9 cellular contexts compared by ENCODE assay signal in the genomic region with DNA sequence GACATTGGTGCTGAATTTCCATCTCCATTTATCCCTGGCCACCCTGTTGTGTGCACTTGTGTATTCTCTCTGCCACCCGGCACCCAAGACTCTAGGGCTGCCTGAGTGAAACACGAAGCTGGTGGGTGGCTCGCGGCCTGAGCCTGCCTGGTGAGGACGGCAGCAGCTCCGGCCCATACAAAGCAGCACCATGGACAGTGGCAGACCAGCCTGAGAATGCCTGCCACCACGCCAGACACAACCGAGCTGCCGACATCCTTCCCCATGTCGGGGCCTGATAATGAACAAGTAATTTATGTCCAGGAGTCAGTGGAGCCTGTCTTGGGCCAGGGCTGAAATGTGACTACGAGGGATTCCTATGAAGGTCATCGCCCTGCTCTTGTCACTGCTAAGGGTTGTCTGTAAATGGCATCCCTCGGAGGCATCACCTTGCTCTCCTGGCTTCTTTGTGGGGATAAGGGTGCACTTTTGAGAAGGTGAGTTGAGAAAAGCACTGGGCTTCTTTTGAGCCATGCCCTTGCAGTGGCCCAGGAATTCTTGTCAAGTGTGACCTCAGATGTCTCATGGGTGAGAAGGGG.
DNase-seq lines count a peak whose midpoint lies in the region; ATAC-seq and TF ChIP-seq lines count a peak whose summit lies in the region.
"Had no signal": no experiment of that assay in that cellular context is flagged by ENCODE, and none has a peak within 500 bp of the region (broad histone marks: within the 10 kb centered on the region; RNA-seq: fewer than 3 reads in every experiment).

No MANE protein-coding gene starts in this region.

- ATAC-seq in SK-N-SH treated with all-trans-retinoic acid at 6 μM for 48 hours (peak; percentile 75), HG02884 (IDR thresholded peaks at IDR 0.05; ENCODE audit: unreplicated experiment) (no peak)
- ATAC-seq: body of pancreas had no signal

- no peaks in the 10 kb centered on the region for H3K9me3 Mint-ChIP-seq in activated CD4-positive, alpha-beta T cell treated with anti-CD3 and anti-CD28 coated beads, Interleukin-2, amount 10 ng/mL, durations not matched to agents 24 days and 14 days

- peaks cover 16% of the 10 kb centered on the region for H3K27me3 Mint-ChIP-seq in activated CD4-positive, alpha-beta T cell treated with anti-CD3 and anti-CD28 coated beads, Interleukin-2, amount 10 ng/mL, durations not matched to agents 24 days and 14 days

- intact Hi-C loops in activated CD4-positive, alpha-beta T cell treated with anti-CD3 and anti-CD28 coated beads, Interleukin-2, amount 10 ng/mL, durations not matched to agents 24 days and 14 days (cut with micrococcal nuclease): no loop called here

- no peak overlapping the region for H3K4me3 Mint-ChIP-seq in activated CD4-positive, alpha-beta T cell treated with anti-CD3 and anti-CD28 coated beads, Interleukin-2, amount 10 ng/mL, durations not matched to agents 24 days and 14 days

- no peaks in the 10 kb centered on the region for H3K36me3 Mint-ChIP-seq in activated CD4-positive, alpha-beta T cell treated with anti-CD3 and anti-CD28 coated beads, Interleukin-2, amount 10 ng/mL, durations not matched to agents 24 days and 14 days (ENCODE audit: low read depth)

- TF ChIP-seq CTCF in fibroblast of the aortic adventitia (IDR thresholded peaks at IDR 0.05; ENCODE audit: insufficient read depth, low read length): no peak

- peak; percentile 81 for DNase-seq in activated CD4-positive, alpha-beta T cell treated with anti-CD3 and anti-CD28 coated beads, Interleukin-2, amount 10 ng/mL, durations not matched to agents 24 days and 14 days
- DNase-seq in activated CD4-positive, alpha-beta T cell treated with anti-CD3 and anti-CD28 coated beads, Interleukin-2, amount 50 U/mL, for 4 hours: no peak
- peak; percentile 62 for DNase-seq in fibroblast of the aortic adventitia (ENCODE audit: low read depth)
- peak; percentile 33 to 42 for DNase-seq in stimulated activated CD4-positive, alpha-beta T cell treated with anti-CD3 and anti-CD28 coated beads, Interleukin-2, amount 100 ng/mL, for 24 hours
- no peak for DNase-seq in pons (ENCODE audit: low spot score)
- DNase-seq in occipital lobe (lab: John Stamatoyannopoulos, UW): no peak

- no peaks in the 10 kb centered on the region for H3K4me1 Mint-ChIP-seq in activated CD4-positive, alpha-beta T cell treated with anti-CD3 and anti-CD28 coated beads, Interleukin-2, amount 10 ng/mL, durations not matched to agents 24 days and 14 days

- H3K4me3 ChIP-seq in fibroblast of the aortic adventitia (ENCODE audit: low read depth, low read length): no peak overlapping the region
- H3K4me3 ChIP-seq: body of pancreas had no signal

- H3K27ac Mint-ChIP-seq in activated CD4-positive, alpha-beta T cell treated with anti-CD3 and anti-CD28 coated beads, Interleukin-2, amount 10 ng/mL, durations not matched to agents 24 days and 14 days: no peak overlapping the region

TF ChIP-seq in SK-N-SH treated with all-trans-retinoic acid at 6 μM for 48 hours, 23 proteins besides CTCF, POLR2A, EP300 and RAD21:
- TF ChIP-seq BACH2 (CRISPR knock-in tag; IDR thresholded peaks at IDR 0.05; ENCODE audit: borderline replicate concordance) (no peak), CSDC2 (CRISPR knock-in tag; IDR thresholded peaks at IDR 0.05) (no peak), ZFP3 (CRISPR knock-in tag; IDR thresholded peaks at IDR 0.05) (no peak), ZC3H10 (CRISPR knock-in tag; IDR thresholded peaks at IDR 0.05) (no peak), ZNF8 (CRISPR knock-in tag; IDR thresholded peaks at IDR 0.05) (no peak), ZNF70 (CRISPR knock-in tag; IDR thresholded peaks at IDR 0.05) (no peak), TCF4 (CRISPR knock-in tag; IDR thresholded peaks at IDR 0.05; ENCODE audit: borderline replicate concordance) (no peak), ZNF565 (CRISPR knock-in tag; conservative IDR thresholded peaks at IDR 0.05; ENCODE audit: low read depth) (no peak), SNAI2 (CRISPR knock-in tag; IDR thresholded peaks at IDR 0.05) (no peak), PPARA (CRISPR knock-in tag; IDR thresholded peaks at IDR 0.05; ENCODE audit: borderline replicate concordance) (no peak), TOX (CRISPR knock-in tag; IDR thresholded peaks at IDR 0.05; ENCODE audit: borderline replicate concordance) (no peak), ISL1 (CRISPR knock-in tag; IDR thresholded peaks at IDR 0.05) (no peak), ARNTL (CRISPR knock-in tag; IDR thresholded peaks at IDR 0.05; ENCODE audit: borderline replicate concordance, low read depth) (no peak)
- TF ChIP-seq, protein P1, sequence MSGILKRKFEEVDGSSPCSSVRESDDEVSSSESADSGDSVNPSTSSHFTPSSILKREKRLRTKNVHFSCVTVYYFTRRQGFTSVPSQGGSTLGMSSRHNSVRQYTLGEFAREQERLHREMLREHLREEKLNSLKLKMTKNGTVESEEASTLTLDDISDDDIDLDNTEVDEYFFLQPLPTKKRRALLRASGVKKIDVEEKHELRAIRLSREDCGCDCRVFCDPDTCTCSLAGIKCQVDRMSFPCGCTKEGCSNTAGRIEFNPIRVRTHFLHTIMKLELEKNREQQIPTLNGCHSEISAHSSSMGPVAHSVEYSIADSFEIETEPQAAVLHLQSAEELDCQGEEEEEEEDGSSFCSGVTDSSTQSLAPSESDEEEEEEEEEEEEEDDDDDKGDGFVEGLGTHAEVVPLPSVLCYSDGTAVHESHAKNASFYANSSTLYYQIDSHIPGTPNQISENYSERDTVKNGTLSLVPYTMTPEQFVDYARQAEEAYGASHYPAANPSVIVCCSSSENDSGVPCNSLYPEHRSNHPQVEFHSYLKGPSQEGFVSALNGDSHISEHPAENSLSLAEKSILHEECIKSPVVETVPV (CRISPR knock-in tag; IDR thresholded peaks at IDR 0.05): no peak
- TF ChIP-seq, protein P2, sequence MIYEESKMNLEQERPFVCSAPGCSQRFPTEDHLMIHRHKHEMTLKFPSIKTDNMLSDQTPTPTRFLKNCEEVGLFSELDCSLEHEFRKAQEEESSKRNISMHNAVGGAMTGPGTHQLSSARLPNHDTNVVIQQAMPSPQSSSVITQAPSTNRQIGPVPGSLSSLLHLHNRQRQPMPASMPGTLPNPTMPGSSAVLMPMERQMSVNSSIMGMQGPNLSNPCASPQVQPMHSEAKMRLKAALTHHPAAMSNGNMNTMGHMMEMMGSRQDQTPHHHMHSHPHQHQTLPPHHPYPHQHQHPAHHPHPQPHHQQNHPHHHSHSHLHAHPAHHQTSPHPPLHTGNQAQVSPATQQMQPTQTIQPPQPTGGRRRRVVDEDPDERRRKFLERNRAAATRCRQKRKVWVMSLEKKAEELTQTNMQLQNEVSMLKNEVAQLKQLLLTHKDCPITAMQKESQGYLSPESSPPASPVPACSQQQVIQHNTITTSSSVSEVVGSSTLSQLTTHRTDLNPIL (CRISPR knock-in tag; IDR thresholded peaks at IDR 0.05; ENCODE audit: low read depth): no peak
TF ChIP-seq in SK-N-SH treated with all-trans-retinoic acid at 6 μM for 48 hours: peak in this region for 0.

Comparison
In these comparisons a context has a peak if more than half of its experiments do, and no peak if none do; other contexts are left out.
1. DNase-seq: peak in activated CD4-positive, alpha-beta T cell treated with anti-CD3 and anti-CD28 coated beads, Interleukin-2, amount 10 ng/mL, durations not matched to agents 24 days and 14 days (single experiment), fibroblast of the aortic adventitia (single experiment) and stimulated activated CD4-positive, alpha-beta T cell treated with anti-CD3 and anti-CD28 coated beads, Interleukin-2, amount 100 ng/mL, for 24 hours (2 of 2); none in activated CD4-positive, alpha-beta T cell treated with anti-CD3 and anti-CD28 coated beads, Interleukin-2, amount 50 U/mL, for 4 hours (0 of 2), pons (single experiment) and occipital lobe (single experiment).